17 cellular contexts compared by ENCODE assay signal in the genomic region with DNA sequence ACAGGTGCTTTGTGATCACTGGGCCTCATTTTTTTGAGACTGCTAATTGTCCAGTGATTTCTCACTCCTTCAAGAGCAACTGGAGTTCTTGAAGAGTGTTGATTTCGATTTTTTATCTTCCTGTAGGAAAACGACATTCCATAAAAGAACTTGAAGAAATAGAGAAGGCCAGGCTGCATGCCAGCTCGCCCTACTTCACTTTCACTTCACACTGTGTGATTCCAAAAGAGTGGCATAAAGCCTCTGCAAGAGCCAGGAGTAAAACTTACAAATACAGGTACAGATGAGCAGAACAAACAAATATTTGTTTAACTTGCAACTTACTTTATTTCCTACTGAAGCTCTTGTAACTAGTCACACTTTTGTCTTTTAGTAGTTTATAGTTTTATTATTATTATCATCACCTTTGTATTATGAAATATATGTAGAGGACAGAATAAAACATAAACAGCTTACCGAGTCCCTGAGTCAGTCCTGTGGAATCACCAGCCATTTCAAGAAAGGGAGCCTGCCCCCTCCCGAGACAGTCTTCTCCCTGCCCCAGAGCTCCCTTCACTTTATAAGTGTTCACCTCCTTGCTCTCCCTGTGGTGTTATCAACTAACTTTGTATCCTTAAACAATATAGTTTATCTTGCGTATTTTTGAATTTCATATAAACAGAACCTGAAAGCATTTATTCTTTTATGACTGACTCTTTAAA. TPM values are rescaled to one million over a fixed set of nuclear protein-coding genes. Genes with fewer than 3 reads are reported as not detected.
DNase-seq lines count a peak whose midpoint lies in the region; ATAC-seq and TF ChIP-seq lines count a peak whose summit lies in the region.
"Had no signal": no experiment of that assay in that cellular context is flagged by ENCODE, and none has a peak within 500 bp of the region (broad histone marks: within the 10 kb centered on the region; RNA-seq: fewer than 3 reads in every experiment).

No MANE protein-coding gene starts in this region.

- no peaks in the 10 kb centered on the region for H3F3A ChIP-seq in SK-N-SH (replicated peaks; ENCODE audit: insufficient read depth)
- no peaks in the 10 kb centered on the region for H3F3A ChIP-seq in PC-3 (ENCODE audit: low read length, unreplicated experiment)

- no peak overlapping the region for H2BK15ac ChIP-seq in mesenchymal stem cell (ENCODE audit: low read depth, poor library complexity, severe bottlenecking)

- H3K27ac ChIP-seq in SK-N-SH (ENCODE audit: low read depth in 2 of 2, low read length in 1 of 2) (no peak overlapping the region), PC-3 (ENCODE audit: low read length) (no peak overlapping the region), upper lobe of left lung (peak overlapping the region in 3 of 4 donors; percentile 11 to 50 (median 40)), mesenchymal stem cell (ENCODE audit: low read length, poor library complexity, severe bottlenecking) (no peak overlapping the region)
- H3K27ac ChIP-seq: BLaER1 treated with 17β-estradiol and CSF1 and Interleukin-3, amounts not matched to agents 10 nM and 100 nM had no signal

- no peak overlapping the region for H3K4ac ChIP-seq in mesenchymal stem cell (ENCODE audit: low read depth in 1 of 2, low read length in 2 of 2)

- no peak overlapping the region for H3K23ac ChIP-seq in mesenchymal stem cell (ENCODE audit: low read length in 2 of 2)

- intact Hi-C loops in PC-3 (cut with micrococcal nuclease) (no loop called here), lower leg skin (cut with DNase I; ENCODE audit: low total_unique reads) (no loop called here)

- TF ChIP-seq CTCF in SK-N-SH (IDR thresholded peaks at IDR 0.05) (no peak), PC-3 (conservative IDR thresholded peaks at IDR 0.05; ENCODE audit: low read depth, low read length) (no peak), fibroblast of the aortic adventitia (IDR thresholded peaks at IDR 0.05; ENCODE audit: insufficient read depth, low read length) (no peak), upper lobe of left lung (IDR thresholded peaks at IDR 0.05) (no peak), lower leg skin (IDR thresholded peaks at IDR 0.05) (no peak)

- H3K79me1 ChIP-seq in mesenchymal stem cell (replicated peaks; ENCODE audit: low read length, poor library complexity, severe bottlenecking): no peaks in the 10 kb centered on the region

- TF ChIP-seq POLR2A in upper lobe of left lung (IDR thresholded peaks at IDR 0.05) (no peak), lower leg skin (IDR thresholded peaks at IDR 0.05) (no peak)

- POLR2A ChIA-PET in SK-N-SH (lab: Yijun Ruan, JAX) (no interaction called here), PC-3 (lab: Charles Lee; ENCODE audit: unreplicated experiment) (no interaction called here)

- no peak overlapping the region for H3K14ac ChIP-seq in mesenchymal stem cell (ENCODE audit: low read length in 2 of 2)

- H2AK5ac ChIP-seq in mesenchymal stem cell (ENCODE audit: low read length, severe bottlenecking): no peak overlapping the region

- H3K4me3 ChIP-seq in SK-N-SH (ENCODE audit: low read depth in 2 of 2, low read length in 1 of 2) (no peak overlapping the region), PC-3 (ENCODE audit: low read length) (no peak overlapping the region), fibroblast of the aortic adventitia (ENCODE audit: low read depth, low read length) (no peak overlapping the region), upper lobe of left lung (no peak overlapping the region), lower leg skin (ENCODE audit: low read depth, poor library complexity, severe bottlenecking) (no peak overlapping the region), mesenchymal stem cell (ENCODE audit: insufficient read depth in 1 of 2, low read depth in 1 of 2, low read length in 2 of 2) (no peak overlapping the region)
- H3K4me3 ChIP-seq: BLaER1 treated with 17β-estradiol and CSF1 and Interleukin-3, amounts not matched to agents 10 nM and 100 nM; MG63 had no signal

- no TSS peak for BruUV-seq in PC-3 (replicated peaks; lab: Mats Ljungman, UMichigan)

- 59% methylated on average over 6 of the region's 6 CpGs for WGBS in SK-N-SH (ENCODE audit: low lambda C conversion rate)
- 60 to 69% methylated on average over 6 of the region's 6 CpGs for WGBS in upper lobe of left lung, 2 donors
- WGBS in lower leg skin, 2 donors: 72 to 87% methylated on average over 6 of the region's 6 CpGs
- WGBS in mesenchymal stem cell: 83% methylated on average over 5 of the region's 6 CpGs

- H4K91ac ChIP-seq in mesenchymal stem cell (ENCODE audit: low read length): no peak overlapping the region

- no peaks in the 10 kb centered on the region for H3K79me2 ChIP-seq in SK-N-SH (ENCODE audit: insufficient read depth)
- H3K79me2 ChIP-seq in PC-3 (ENCODE audit: low read length): no peaks in the 10 kb centered on the region

- CTCF ChIA-PET in SK-N-SH (lab: Yijun Ruan, JAX) (interaction anchor here (0.6 to 1.0 kb wide), 2 partner anchors 16 to 80 kb away, joined by 3 read pairs; no protein-coding TSS in a partner anchor), PC-3 (lab: Charles Lee) (no interaction called here)

- no peak for TF ChIP-seq RAD21 in SK-N-SH (IDR thresholded peaks at IDR 0.05; ENCODE audit: low read length)

- H3K18ac ChIP-seq in mesenchymal stem cell (ENCODE audit: low read depth in 1 of 2, low read length in 2 of 2): no peak overlapping the region

- H2BK120ac ChIP-seq in mesenchymal stem cell (ENCODE audit: low read depth, low read length): no peak overlapping the region

- H3K9me2 ChIP-seq in SK-N-SH: no peaks in the 10 kb centered on the region
- no peaks in the 10 kb centered on the region for H3K9me2 ChIP-seq in PC-3 (replicated peaks; ENCODE audit: low read length)

- DNase-seq in SK-N-SH (no peak), PC-3 (no peak), fibroblast of the aortic adventitia (ENCODE audit: low read depth) (peak; percentile 13), upper lobe of left lung (peak in 1 of 2 donors; percentile 65), lower leg skin (ENCODE audit: low spot score in 2 of 2) (no peak), activated gamma-delta T cell (lab: John Stamatoyannopoulos, UW) (no peak), mesenchymal stem cell (no peak)
- DNase-seq: DMS 273 treated with DMSO at 0.1 percent for 48 hours; KG1; MG63; NCI-H1092 treated with DMSO at 0.1 percent for 48 hours; NCI-H187; NCI-H526; NK-92 treated with Interleukin-12 subunit alpha and Interleukin-12 subunit beta, amount 100 ng/mL, for 24 hours had no signal

- TF ChIP-seq EP300 in SK-N-SH (IDR thresholded peaks at IDR 0.05; ENCODE audit: borderline replicate concordance in 1 of 2, low read depth in 1 of 2, low read length in 1 of 2): no peak
- TF ChIP-seq EP300 in upper lobe of left lung (IDR thresholded peaks at IDR 0.05): no peak

- no peaks in the 10 kb centered on the region for H4K20me1 ChIP-seq in SK-N-SH (ENCODE audit: insufficient read depth)
- H4K20me1 ChIP-seq in PC-3 (ENCODE audit: low read length): no peaks in the 10 kb centered on the region
- H4K20me1 ChIP-seq: BLaER1 treated with 17β-estradiol and CSF1 and Interleukin-3, amounts not matched to agents 10 nM and 100 nM had no signal

- H2AFZ ChIP-seq in SK-N-SH (ENCODE audit: low read depth): no peak overlapping the region
- peak overlapping the region; percentile 55 for H2AFZ ChIP-seq in PC-3 (ENCODE audit: low read length)
- no peak overlapping the region for H2AFZ ChIP-seq in mesenchymal stem cell (ENCODE audit: low read depth, low read length)

- H3K36me3 ChIP-seq in SK-N-SH (replicated peaks in 1 of 2; ENCODE audit: control insufficient read depth in 1 of 2, insufficient read depth in 2 of 2, low read length in 1 of 2) (no peaks in the 10 kb centered on the region), PC-3 (ENCODE audit: low read depth, low read length) (no peaks in the 10 kb centered on the region), upper lobe of left lung (no peaks in the 10 kb centered on the region), mesenchymal stem cell (ENCODE audit: control insufficient read depth in 1 of 2, insufficient read depth in 2 of 2, low read depth in 1 of 2, low read length in 2 of 2) (no peaks in the 10 kb centered on the region)
- H3K36me3 ChIP-seq: BLaER1 treated with 17β-estradiol and CSF1 and Interleukin-3, amounts not matched to agents 10 nM and 100 nM; MG63 had no signal

- no peak overlapping the region for H4K8ac ChIP-seq in mesenchymal stem cell (ENCODE audit: low read length)

- no peak overlapping the region for H2BK5ac ChIP-seq in mesenchymal stem cell (ENCODE audit: low read depth, low read length, poor library complexity, severe bottlenecking)

- H3K9me3 ChIP-seq in SK-N-SH (peaks cover 4% of the 10 kb centered on the region; the same call in 1 of the 2 replicates), PC-3 (ENCODE audit: low read length) (peaks cover 7% of the 10 kb centered on the region), upper lobe of left lung (no peaks in the 10 kb centered on the region), mesenchymal stem cell (ENCODE audit: control insufficient read depth, low read length) (no peaks in the 10 kb centered on the region)
- H3K9me3 ChIP-seq: BLaER1 treated with 17β-estradiol and CSF1 and Interleukin-3, amounts not matched to agents 10 nM and 100 nM; MG63 had no signal

- ATAC-seq in SK-N-SH treated with all-trans-retinoic acid at 6 μM for 48 hours: 0 out of 3 replicates have a peak, but pooled peaks have one; percentile 34
- ATAC-seq in PC-3: no peak
- peak in 1 of 2 donors; percentile 69 for ATAC-seq in upper lobe of left lung (ENCODE audit: low FRiP score in 2 of 2)

- H2BK12ac ChIP-seq in mesenchymal stem cell (ENCODE audit: low read length in 2 of 2): no peak overlapping the region

- H3K27me3 ChIP-seq in SK-N-SH (ENCODE audit: insufficient read depth): no peaks in the 10 kb centered on the region
- no peaks in the 10 kb centered on the region for H3K27me3 ChIP-seq in PC-3 (ENCODE audit: low read length)
- no peaks in the 10 kb centered on the region for H3K27me3 ChIP-seq in upper lobe of left lung
- no peaks in the 10 kb centered on the region for H3K27me3 ChIP-seq in mesenchymal stem cell (ENCODE audit: control insufficient read depth in 1 of 2, insufficient read depth in 1 of 2, low read length in 2 of 2)
- H3K27me3 ChIP-seq: BLaER1 treated with 17β-estradiol and CSF1 and Interleukin-3, amounts not matched to agents 10 nM and 100 nM; MG63 had no signal

- no peak overlapping the region for H3K4me2 ChIP-seq in SK-N-SH
- no peak overlapping the region for H3K4me2 ChIP-seq in PC-3 (ENCODE audit: low read length)
- no peak overlapping the region for H3K4me2 ChIP-seq in mesenchymal stem cell (ENCODE audit: low read length, poor library complexity, severe bottlenecking)

- no peak overlapping the region for H3K9ac ChIP-seq in SK-N-SH
- H3K9ac ChIP-seq in PC-3 (ENCODE audit: low read length): no peak overlapping the region
- no peak overlapping the region for H3K9ac ChIP-seq in mesenchymal stem cell (ENCODE audit: low read length)
- H3K9ac ChIP-seq: BLaER1 treated with 17β-estradiol and CSF1 and Interleukin-3, amounts not matched to agents 10 nM and 100 nM had no signal

- H3K4me1 ChIP-seq in SK-N-SH (ENCODE audit: control insufficient read depth in 1 of 2, insufficient read depth in 2 of 2, low read depth in 1 of 2, low read length in 1 of 2): no peaks in the 10 kb centered on the region
- H3K4me1 ChIP-seq in PC-3 (ENCODE audit: insufficient read depth, low read length): no peaks in the 10 kb centered on the region
- H3K4me1 ChIP-seq in upper lobe of left lung: peaks cover 0 to 8% (median 4%) of the 10 kb centered on the region in 4 donors
- peaks cover 2% of the 10 kb centered on the region for H3K4me1 ChIP-seq in mesenchymal stem cell (ENCODE audit: control insufficient read depth, insufficient read depth, low read depth, low read length)

RNA-seq across cellular contexts. Expression of a gene that starts 8.7 kb away (rescaled TPM):
- 0.10 and 0.13 TPM in 2 replicates for polyA plus RNA-seq in SK-N-SH (2012; rRNA removed)
- polyA plus RNA-seq in SK-N-SH (2012; cell fraction: cytosol; rRNA removed): 0.06 and 0.21 TPM in 2 replicates
- polyA plus RNA-seq in SK-N-SH (2012; cell fraction: nucleus; rRNA removed): 0.09 and 0.17 TPM in 2 replicates
- total RNA-seq in PC-3 (2014; rRNA removed) (not detected in 2 replicates), fibroblast of the aortic adventitia (ENCODE audit: low replicate concordance) (0.18 and 1.3 TPM in 2 replicates), upper lobe of left lung (1 to 10 TPM in 4 of 6 donors, under 1 TPM in 2; 0.17 to 3.1 (median 1.6) TPM), lower leg skin (under 1 TPM in 2 of 4 donors, not detected in 2; 0.25 to 0.26 TPM)
- 0.76 TPM for polyA plus RNA-seq in mesenchymal stem cell (2013, experiment 1 of 2)
- polyA plus RNA-seq in mesenchymal stem cell (2013, experiment 2 of 2): 0.52 TPM
- total RNA-seq: A172 had no signal

Comparison
In these comparisons a context has a peak if more than half of its experiments do, and no peak if none do; other contexts are left out.
1. H3K27ac ChIP-seq: peak in upper lobe of left lung (3 of 4); none in SK-N-SH (0 of 2), PC-3 (single experiment) and mesenchymal stem cell (single experiment).